Comparison of ENCODE assay signal across 1 cellular context in genomic region chr17:82703935-82704865, GRCh38.
TF ChIP-seq lines count a peak whose summit lies in the region.

No MANE protein-coding gene starts in this region.

TF ChIP-seq in HepG2, 621 proteins besides CTCF, POLR2A, EP300 and RAD21 (continues in another document):
- peak; percentile 59; the same call in 1 of the 2 replicates for TF ChIP-seq PHF21A (CRISPR knock-in tag; IDR thresholded peaks at IDR 0.05)
- TF ChIP-seq RAD51 (IDR thresholded peaks at IDR 0.05; ENCODE audit: borderline replicate concordance), result no peak
- TF ChIP-seq ZNF431 (CRISPR knock-in tag; IDR thresholded peaks at IDR 0.05; ENCODE audit: borderline replicate concordance, low read depth), result 0 out of 2 replicates have a peak, but pooled peaks have one; percentile 39
- peak; percentile 68; the same call in 1 of the 2 replicates for TF ChIP-seq ZNF788 (CRISPR knock-in tag; IDR thresholded peaks at IDR 0.05; ENCODE audit: borderline replicate concordance)
- peak; percentile 59; the same call in 1 of the 2 replicates for TF ChIP-seq ZNF556 (CRISPR knock-in tag; IDR thresholded peaks at IDR 0.05; ENCODE audit: borderline replicate concordance)
- no peak for TF ChIP-seq RFX1 (IDR thresholded peaks at IDR 0.05)
- TF ChIP-seq MTF1 (CRISPR knock-in tag; IDR thresholded peaks at IDR 0.05), result no peak
- TF ChIP-seq FOXC1 (CRISPR knock-in tag; IDR thresholded peaks at IDR 0.05; ENCODE audit: borderline replicate concordance), result no peak
- no peak for TF ChIP-seq ZNF547 (CRISPR knock-in tag; IDR thresholded peaks at IDR 0.05)
- peak; percentile 22; the same call in 1 of the 2 replicates for TF ChIP-seq ZNF564 (CRISPR knock-in tag; IDR thresholded peaks at IDR 0.05)
- peak; percentile 14 for TF ChIP-seq XRCC5 (optimal IDR thresholded peaks at IDR 0.05; ENCODE audit: low read length)
- peak; percentile 53; the same call in 1 of the 2 replicates for TF ChIP-seq ZNF891 (CRISPR knock-in tag; IDR thresholded peaks at IDR 0.05)
- TF ChIP-seq, protein P1, sequence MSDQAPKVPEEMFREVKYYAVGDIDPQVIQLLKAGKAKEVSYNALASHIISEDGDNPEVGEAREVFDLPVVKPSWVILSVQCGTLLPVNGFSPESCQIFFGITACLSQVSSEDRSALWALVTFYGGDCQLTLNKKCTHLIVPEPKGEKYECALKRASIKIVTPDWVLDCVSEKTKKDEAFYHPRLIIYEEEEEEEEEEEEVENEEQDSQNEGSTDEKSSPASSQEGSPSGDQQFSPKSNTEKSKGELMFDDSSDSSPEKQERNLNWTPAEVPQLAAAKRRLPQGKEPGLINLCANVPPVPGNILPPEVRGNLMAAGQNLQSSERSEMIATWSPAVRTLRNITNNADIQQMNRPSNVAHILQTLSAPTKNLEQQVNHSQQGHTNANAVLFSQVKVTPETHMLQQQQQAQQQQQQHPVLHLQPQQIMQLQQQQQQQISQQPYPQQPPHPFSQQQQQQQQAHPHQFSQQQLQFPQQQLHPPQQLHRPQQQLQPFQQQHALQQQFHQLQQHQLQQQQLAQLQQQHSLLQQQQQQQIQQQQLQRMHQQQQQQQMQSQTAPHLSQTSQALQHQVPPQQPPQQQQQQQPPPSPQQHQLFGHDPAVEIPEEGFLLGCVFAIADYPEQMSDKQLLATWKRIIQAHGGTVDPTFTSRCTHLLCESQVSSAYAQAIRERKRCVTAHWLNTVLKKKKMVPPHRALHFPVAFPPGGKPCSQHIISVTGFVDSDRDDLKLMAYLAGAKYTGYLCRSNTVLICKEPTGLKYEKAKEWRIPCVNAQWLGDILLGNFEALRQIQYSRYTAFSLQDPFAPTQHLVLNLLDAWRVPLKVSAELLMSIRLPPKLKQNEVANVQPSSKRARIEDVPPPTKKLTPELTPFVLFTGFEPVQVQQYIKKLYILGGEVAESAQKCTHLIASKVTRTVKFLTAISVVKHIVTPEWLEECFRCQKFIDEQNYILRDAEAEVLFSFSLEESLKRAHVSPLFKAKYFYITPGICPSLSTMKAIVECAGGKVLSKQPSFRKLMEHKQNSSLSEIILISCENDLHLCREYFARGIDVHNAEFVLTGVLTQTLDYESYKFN (CRISPR knock-in tag; conservative IDR thresholded peaks at IDR 0.05), result peak; percentile 73
- 0 out of 2 replicates have a peak, but pooled peaks have one; percentile 44 for TF ChIP-seq ZFP90 (CRISPR knock-in tag; IDR thresholded peaks at IDR 0.05; ENCODE audit: borderline replicate concordance)
- TF ChIP-seq THRA (CRISPR knock-in tag; IDR thresholded peaks at IDR 0.05; ENCODE audit: borderline replicate concordance), result peak; percentile 36; the same call in 1 of the 2 replicates
- TF ChIP-seq, protein P2, sequence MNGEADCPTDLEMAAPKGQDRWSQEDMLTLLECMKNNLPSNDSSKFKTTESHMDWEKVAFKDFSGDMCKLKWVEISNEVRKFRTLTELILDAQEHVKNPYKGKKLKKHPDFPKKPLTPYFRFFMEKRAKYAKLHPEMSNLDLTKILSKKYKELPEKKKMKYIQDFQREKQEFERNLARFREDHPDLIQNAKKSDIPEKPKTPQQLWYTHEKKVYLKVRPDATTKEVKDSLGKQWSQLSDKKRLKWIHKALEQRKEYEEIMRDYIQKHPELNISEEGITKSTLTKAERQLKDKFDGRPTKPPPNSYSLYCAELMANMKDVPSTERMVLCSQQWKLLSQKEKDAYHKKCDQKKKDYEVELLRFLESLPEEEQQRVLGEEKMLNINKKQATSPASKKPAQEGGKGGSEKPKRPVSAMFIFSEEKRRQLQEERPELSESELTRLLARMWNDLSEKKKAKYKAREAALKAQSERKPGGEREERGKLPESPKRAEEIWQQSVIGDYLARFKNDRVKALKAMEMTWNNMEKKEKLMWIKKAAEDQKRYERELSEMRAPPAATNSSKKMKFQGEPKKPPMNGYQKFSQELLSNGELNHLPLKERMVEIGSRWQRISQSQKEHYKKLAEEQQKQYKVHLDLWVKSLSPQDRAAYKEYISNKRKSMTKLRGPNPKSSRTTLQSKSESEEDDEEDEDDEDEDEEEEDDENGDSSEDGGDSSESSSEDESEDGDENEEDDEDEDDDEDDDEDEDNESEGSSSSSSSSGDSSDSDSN (CRISPR knock-in tag; IDR thresholded peaks at IDR 0.05), result peak; percentile 76
- TF ChIP-seq ZBED4 (CRISPR knock-in tag; IDR thresholded peaks at IDR 0.05; ENCODE audit: borderline replicate concordance), result peak; percentile 93
- TF ChIP-seq DNMT3B (CRISPR knock-in tag; conservative IDR thresholded peaks at IDR 0.05), result no peak
- 0 out of 2 replicates have a peak, but pooled peaks have one; percentile 46 for TF ChIP-seq ZNF230 (CRISPR knock-in tag; IDR thresholded peaks at IDR 0.05)
- TF ChIP-seq ZNF567 (CRISPR knock-in tag; IDR thresholded peaks at IDR 0.05; ENCODE audit: borderline replicate concordance), result 0 out of 2 replicates have a peak, but pooled peaks have one; percentile 59
- peak; percentile 15; the same call in 1 of the 2 replicates for TF ChIP-seq MAFF (IDR thresholded peaks at IDR 0.05; ENCODE audit: low read depth, low read length)
- peak; percentile 69; the same call in 1 of the 2 replicates for TF ChIP-seq RARA (CRISPR knock-in tag; IDR thresholded peaks at IDR 0.05)
- peak; percentile 50; the same call in 1 of the 2 replicates for TF ChIP-seq ZNF704 (CRISPR knock-in tag; IDR thresholded peaks at IDR 0.05; ENCODE audit: borderline replicate concordance)
- 0 out of 2 replicates have a peak, but pooled peaks have one; percentile 64 for TF ChIP-seq MYPOP (CRISPR knock-in tag; IDR thresholded peaks at IDR 0.05)
- peak; percentile 69; the same call in 1 of the 2 replicates for TF ChIP-seq SP5 (CRISPR knock-in tag; IDR thresholded peaks at IDR 0.05; ENCODE audit: borderline replicate concordance, low read depth)
- TF ChIP-seq TBX3 (IDR thresholded peaks at IDR 0.05; ENCODE audit: borderline replicate concordance), result 0 out of 2 replicates have a peak, but pooled peaks have one; percentile 30
- TF ChIP-seq BHLHE40 (IDR thresholded peaks at IDR 0.05; ENCODE audit: low read length), result peak; percentile 82
- TF ChIP-seq, protein P3, sequence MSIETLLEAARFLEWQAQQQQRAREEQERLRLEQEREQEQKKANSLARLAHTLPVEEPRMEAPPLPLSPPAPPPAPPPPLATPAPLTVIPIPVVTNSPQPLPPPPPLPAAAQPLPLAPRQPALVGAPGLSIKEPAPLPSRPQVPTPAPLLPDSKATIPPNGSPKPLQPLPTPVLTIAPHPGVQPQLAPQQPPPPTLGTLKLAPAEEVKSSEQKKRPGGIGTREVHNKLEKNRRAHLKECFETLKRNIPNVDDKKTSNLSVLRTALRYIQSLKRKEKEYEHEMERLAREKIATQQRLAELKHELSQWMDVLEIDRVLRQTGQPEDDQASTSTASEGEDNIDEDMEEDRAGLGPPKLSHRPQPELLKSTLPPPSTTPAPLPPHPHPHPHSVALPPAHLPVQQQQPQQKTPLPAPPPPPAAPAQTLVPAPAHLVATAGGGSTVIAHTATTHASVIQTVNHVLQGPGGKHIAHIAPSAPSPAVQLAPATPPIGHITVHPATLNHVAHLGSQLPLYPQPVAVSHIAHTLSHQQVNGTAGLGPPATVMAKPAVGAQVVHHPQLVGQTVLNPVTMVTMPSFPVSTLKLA (IDR thresholded peaks at IDR 0.05), result peak; percentile 27; the same call in 1 of the 2 replicates
- 0 out of 2 replicates have a peak, but pooled peaks have one; percentile 32 for TF ChIP-seq HINFP (CRISPR knock-in tag; IDR thresholded peaks at IDR 0.05; ENCODE audit: low read depth)
- peak; percentile 79; the same call in 1 of the 2 replicates for TF ChIP-seq KLF12 (CRISPR knock-in tag; IDR thresholded peaks at IDR 0.05; ENCODE audit: borderline replicate concordance)
- no peak for TF ChIP-seq ZNF597 (CRISPR knock-in tag; IDR thresholded peaks at IDR 0.05)
- no peak for TF ChIP-seq ZBTB8A (CRISPR knock-in tag; IDR thresholded peaks at IDR 0.05; ENCODE audit: borderline replicate concordance, low read depth)
- TF ChIP-seq THAP9 (CRISPR knock-in tag; IDR thresholded peaks at IDR 0.05; ENCODE audit: borderline replicate concordance), result peak; percentile 46; the same call in 1 of the 2 replicates
- no peak for TF ChIP-seq POGZ (CRISPR knock-in tag; IDR thresholded peaks at IDR 0.05)
- TF ChIP-seq JUND (CRISPR knock-in tag; IDR thresholded peaks at IDR 0.05), result 0 out of 2 replicates have a peak, but pooled peaks have one; percentile 22
